9 cellular contexts compared by ENCODE assay signal in genomic region chr6:125779924-125780539, GRCh38. TPM values are rescaled to one million over a fixed set of nuclear protein-coding genes. Genes with fewer than 3 reads are reported as not detected.
DNase-seq lines count a peak whose midpoint lies in the region; ATAC-seq, FAIRE-seq and TF ChIP-seq lines count a peak whose summit lies in the region.
"Had no signal": no experiment of that assay in that cellular context is flagged by ENCODE, and none has a peak within 500 bp of the region (broad histone marks: within the 10 kb centered on the region; RNA-seq: fewer than 3 reads in every experiment).

No MANE protein-coding gene starts in this region.

- H3K4me3 ChIP-seq in BE2C (ENCODE audit: low read depth, low read length) (peak overlapping the region; percentile 83), HepG2 (replicated peaks in 1 of 3; ENCODE audit: insufficient read depth in 1 of 3, low read depth in 2 of 3, low read length in 3 of 3) (peak overlapping the region; percentile 60 to 85 (median 81))

- no peaks in the 10 kb centered on the region for H3K36me3 ChIP-seq in BE2C
- H3K36me3 ChIP-seq in HepG2 (replicated peaks in 1 of 2; ENCODE audit: control insufficient read depth in 1 of 2, insufficient read depth in 2 of 2, low read length in 2 of 2) = no peaks in the 10 kb centered on the region

- no peak for TF ChIP-seq RAD21 in HepG2 (CRISPR knock-in tag; IDR thresholded peaks at IDR 0.05)

- no TSS peak for BruUV-seq in HepG2 (replicated peaks; lab: Mats Ljungman, UMichigan)

- no peak for TF ChIP-seq CTCF in BE2C (IDR thresholded peaks at IDR 0.05; ENCODE audit: low read depth, low read length)
- TF ChIP-seq CTCF in HepG2 (CRISPR knock-in tag; IDR thresholded peaks at IDR 0.05) = no peak; the same call in 1 of the 2 replicates

- H3K27ac Mint-ChIP-seq in activated CD4-positive, alpha-beta T cell treated with anti-CD3 and anti-CD28 coated beads, Interleukin-2, amount 10 ng/mL, durations not matched to agents 7 days and 5 days = no peak overlapping the region
- H3K27ac Mint-ChIP-seq: T-helper 1 cell treated with Interleukin-12 subunit alpha and Interleukin-12 subunit beta and Interleukin-4 antibody, amounts not matched to agents 30 μg/mL and 1 μg/mL, for 36 hours had no signal

- no peaks in the 10 kb centered on the region for H3K9me3 ChIP-seq in BE2C
- no peaks in the 10 kb centered on the region for H3K9me3 ChIP-seq in HepG2 (ENCODE audit: low read length)

- FAIRE-seq in HepG2 (lab: Jason Lieb, UNC) = peak; percentile 76

- no peak overlapping the region for H3K4me3 Mint-ChIP-seq in activated CD4-positive, alpha-beta T cell treated with anti-CD3 and anti-CD28 coated beads, Interleukin-2, amount 10 ng/mL, durations not matched to agents 7 days and 5 days
- H3K4me3 Mint-ChIP-seq: T-helper 1 cell treated with Interleukin-12 subunit alpha and Interleukin-12 subunit beta and Interleukin-4 antibody, amounts not matched to agents 30 μg/mL and 1 μg/mL, for 36 hours had no signal

- no peaks in the 10 kb centered on the region for H3K9me3 Mint-ChIP-seq in activated CD4-positive, alpha-beta T cell treated with anti-CD3 and anti-CD28 coated beads, Interleukin-2, amount 10 ng/mL, durations not matched to agents 7 days and 5 days
- H3K9me3 Mint-ChIP-seq: T-helper 1 cell treated with Interleukin-12 subunit alpha and Interleukin-12 subunit beta and Interleukin-4 antibody, amounts not matched to agents 30 μg/mL and 1 μg/mL, for 36 hours had no signal

- peak overlapping the region; percentile 90 for H3K4me2 ChIP-seq in HepG2 (ENCODE audit: low read depth, low read length)

- peak overlapping the region; percentile 97 for H2AFZ ChIP-seq in HepG2 (ENCODE audit: low read length)

- no peaks in the 10 kb centered on the region for H3K36me3 Mint-ChIP-seq in activated CD4-positive, alpha-beta T cell treated with anti-CD3 and anti-CD28 coated beads, Interleukin-2, amount 10 ng/mL, durations not matched to agents 7 days and 5 days (ENCODE audit: low read depth)

- POLR2A ChIA-PET in activated CD4-positive, alpha-beta T cell treated with anti-CD3 and anti-CD28 coated beads, Interleukin-2, amount 10 ng/mL, durations not matched to agents 7 days and 5 days (lab: Charles Lee) = no interaction called here
- POLR2A ChIA-PET in HepG2 (lab: Yijun Ruan, JAX) = interaction anchor here (1.1 to 2.4 kb wide), 6 partner anchors 10 to 479 kb away, joined by 3 to 107 read pairs (median 12); partner anchors contain the start of genes HDDC2, HINT3, NCOA7 and TRMT11

- no peak for TF ChIP-seq POLR2A in HepG2 (IDR thresholded peaks at IDR 0.05; ENCODE audit: insufficient read depth in 1 of 2, low read depth in 2 of 2, low read length in 2 of 2)

- CTCF ChIA-PET in activated CD4-positive, alpha-beta T cell treated with anti-CD3 and anti-CD28 coated beads, Interleukin-2, amount 10 ng/mL, durations not matched to agents 7 days and 5 days (lab: Charles Lee) = interaction anchor here (1.3 to 3.6 kb wide), 4 partner anchors 10 to 177 kb away, joined by 3 to 47 read pairs (median 11); partner anchors contain the start of genes HINT3 and NCOA7
- CTCF ChIA-PET in HepG2 (lab: Yijun Ruan, JAX; ENCODE audit: low intra/inter-chr PET ratio, low total read pairs) = no interaction called here

- in situ Hi-C loops in HepG2 (cut with HindIII; ENCODE audit: extremely low pct_ligation_motif_present, low pct_unique_long_range_greater_than_20kb) = no loop called here

- WGBS in HepG2 (ENCODE audit: low lambda C conversion rate) = 5% methylated on average over 17 of the region's 17 CpGs

- no peaks in the 10 kb centered on the region for H4K20me1 ChIP-seq in HepG2 (ENCODE audit: insufficient read depth, low read length)

- no peaks in the 10 kb centered on the region for H3K79me2 ChIP-seq in HepG2 (ENCODE audit: insufficient read depth, low read length)

- peak overlapping the region; percentile 83 for H3K27ac ChIP-seq in HepG2 (ENCODE audit: extremely low read length, insufficient read depth, low read length)

- H3K4me1 ChIP-seq in BE2C (no peaks in the 10 kb centered on the region), HepG2 (ENCODE audit: insufficient read depth, low read length) (peaks cover 30% of the 10 kb centered on the region)

- H3K4me1 Mint-ChIP-seq in activated CD4-positive, alpha-beta T cell treated with anti-CD3 and anti-CD28 coated beads, Interleukin-2, amount 10 ng/mL, durations not matched to agents 7 days and 5 days = peaks cover 18% of the 10 kb centered on the region

- H3K27me3 ChIP-seq in BE2C = no peaks in the 10 kb centered on the region
- H3K27me3 ChIP-seq in HepG2 (ENCODE audit: control insufficient read depth in 1 of 2, insufficient read depth in 2 of 2, low read length in 2 of 2) = no peaks in the 10 kb centered on the region; a peak in 1 of 5 replicates

- peaks cover 19% of the 10 kb centered on the region for H3K27me3 Mint-ChIP-seq in activated CD4-positive, alpha-beta T cell treated with anti-CD3 and anti-CD28 coated beads, Interleukin-2, amount 10 ng/mL, durations not matched to agents 7 days and 5 days

- TF ChIP-seq EP300 in HepG2 (IDR thresholded peaks at IDR 0.05; ENCODE audit: low read depth in 2 of 2, low read length in 2 of 2) (no peak; a peak in 1 of 4 replicates), HepG2 (CRISPR knock-in tag; IDR thresholded peaks at IDR 0.05; ENCODE audit: borderline replicate concordance) (no peak)

- peak; percentile 77 for DNase-seq in BE2C
- peak; percentile 93 to 97 for DNase-seq in NCI-H524 (lab: John Stamatoyannopoulos, UW)
- DNase-seq in activated CD4-positive, alpha-beta T cell treated with anti-CD3 and anti-CD28 coated beads, Interleukin-2, amount 10 ng/mL, durations not matched to agents 7 days and 5 days = peak; percentile 82
- DNase-seq in dermis microvascular lymphatic vessel endothelial cell (ENCODE audit: low read depth in 2 of 2) = peak; percentile 88 to 94
- peak; percentile 96 for DNase-seq in HepG2 (ENCODE audit: low spot score)
- DNase-seq in stimulated activated CD4-positive, alpha-beta T cell treated with anti-CD3 and anti-CD28 coated beads, Interleukin-2, amount 100 ng/mL, for 4 hours (ENCODE audit: low read depth) = peak; percentile 73

- ATAC-seq in GM19324 (IDR thresholded peaks at IDR 0.05; ENCODE audit: low FRiP score, unreplicated experiment) (peak; percentile 82), HG03457 (IDR thresholded peaks at IDR 0.05; ENCODE audit: unreplicated experiment) (peak; percentile 80), HepG2 (peak; percentile 91)

- peak overlapping the region; percentile 81 for H3K9ac ChIP-seq in HepG2 (ENCODE audit: insufficient read depth, low read depth, low read length)

- intact Hi-C loops in HepG2 (cut with micrococcal nuclease; ENCODE audit: unreplicated experiment) = loop anchor here (1.0 kb wide), 3 partner anchors 9 to 176 kb away; partner anchors contain the start of genes HEY2 and HINT3

RNA-seq across cellular contexts. Expression of gene NCOA7, which starts 10.7 kb away (rescaled TPM):
- polyA plus RNA-seq in BE2C (2012; ENCODE audit: insufficient read depth, insufficient read length, low read depth) = 72.5 TPM
- total RNA-seq in activated CD4-positive, alpha-beta T cell treated with anti-CD3 and anti-CD28 coated beads, Interleukin-2, amount 10 ng/mL, durations not matched to agents 7 days and 5 days = 10 to 100 TPM; 43.2 to 53.1 TPM
- 29.8 and 78.9 TPM in 2 replicates for total RNA-seq in dermis microvascular lymphatic vessel endothelial cell
- total RNA-seq in HepG2 (2016; rRNA removed; fragmentation: Illumina TruSeq; extraction: Trizol) = 13.6 and 24.3 TPM in 2 replicates
- 2.1 and 2.2 TPM in 2 replicates for total RNA-seq in HepG2 (2016; cell fraction: cytosol; rRNA removed; fragmentation: Illumina TruSeq; extraction: Trizol; ENCODE audit: low read depth)
- 14.1 and 25.5 TPM in 2 replicates for total RNA-seq in HepG2 (2016; cell fraction: insoluble cytoplasmic fraction; rRNA removed; fragmentation: Illumina TruSeq; extraction: Trizol)
- 5.1 and 5.6 TPM in 2 replicates for total RNA-seq in HepG2 (2016; cell fraction: membrane; rRNA removed; fragmentation: Illumina TruSeq; extraction: Trizol)
- total RNA-seq in HepG2 (2016; cell fraction: nucleus; rRNA removed; fragmentation: Illumina TruSeq; extraction: Trizol) = 15.2 and 17.1 TPM in 2 replicates
- polyA plus RNA-seq in HepG2 (2011; rRNA removed) = 18.7 and 20.8 TPM in 2 replicates
- polyA plus RNA-seq in HepG2 (2011; cell fraction: cytosol; rRNA removed) = 14.9 and 15.1 TPM in 2 replicates
- 10.3 and 11.5 TPM in 2 replicates for polyA plus RNA-seq in HepG2 (2011; cell fraction: nucleus; rRNA removed)
- polyA plus RNA-seq in HepG2 (2012) = 12.9 and 15.2 TPM in 2 replicates
- 0.77 and 0.88 TPM in 2 replicates for polyA plus RNA-seq in HepG2 (2016; cell fraction: cytosol; fragmentation: Illumina TruSeq; extraction: Trizol; ENCODE audit: low read depth)
- polyA plus RNA-seq in HepG2 (2016; cell fraction: insoluble cytoplasmic fraction; fragmentation: Illumina TruSeq; extraction: Trizol; ENCODE audit: low read depth) = 18.7 and 19.3 TPM in 2 replicates
- polyA plus RNA-seq in HepG2 (2016; cell fraction: membrane; fragmentation: Illumina TruSeq; extraction: Trizol; ENCODE audit: low read depth) = 3.2 and 3.7 TPM in 2 replicates
- polyA plus RNA-seq in HepG2 (2016; cell fraction: nucleus; fragmentation: Illumina TruSeq; extraction: Trizol; ENCODE audit: insufficient read depth, low read depth) = 21.0 and 23.4 TPM in 2 replicates
- 42.4 and 115 TPM in 2 replicates for polyA minus RNA-seq in HepG2 (2011; rRNA and poly(A)+ RNA removed; ENCODE audit: low replicate concordance)
- polyA minus RNA-seq in HepG2 (2011; cell fraction: cytosol; rRNA and poly(A)+ RNA removed) = 19.9 and 21.1 TPM in 2 replicates
- polyA minus RNA-seq in HepG2 (2011; cell fraction: nucleus; rRNA and poly(A)+ RNA removed) = 29.4 and 39.5 TPM in 2 replicates

RNA-seq across cellular contexts. Expression of gene HEY2, which starts 30.6 kb away (rescaled TPM):
- polyA plus RNA-seq in BE2C (2012; ENCODE audit: insufficient read depth, insufficient read length, low read depth) = not detected
- not detected for total RNA-seq in activated CD4-positive, alpha-beta T cell treated with anti-CD3 and anti-CD28 coated beads, Interleukin-2, amount 10 ng/mL, durations not matched to agents 7 days and 5 days
- total RNA-seq in dermis microvascular lymphatic vessel endothelial cell (under 0.01 TPM in 1 of 2 replicates, not detected in the other), HepG2 (2016; rRNA removed; fragmentation: Illumina TruSeq; extraction: Trizol) (0.04 TPM in 1 of 2 replicates, not detected in the other)
- total RNA-seq in HepG2 (2016; cell fraction: cytosol; rRNA removed; fragmentation: Illumina TruSeq; extraction: Trizol; ENCODE audit: low read depth) = not detected in 2 replicates
- total RNA-seq in HepG2 (2016; cell fraction: insoluble cytoplasmic fraction; rRNA removed; fragmentation: Illumina TruSeq; extraction: Trizol) = 0.04 and 0.07 TPM in 2 replicates
- total RNA-seq in HepG2 (2016; cell fraction: membrane; rRNA removed; fragmentation: Illumina TruSeq; extraction: Trizol) = 0.07 and 0.09 TPM in 2 replicates
- total RNA-seq in HepG2 (2016; cell fraction: nucleus; rRNA removed; fragmentation: Illumina TruSeq; extraction: Trizol) = not detected in 2 replicates
- polyA plus RNA-seq in HepG2 (2011; rRNA removed) = 0.04 and 0.05 TPM in 2 replicates
- 0.01 and 0.03 TPM in 2 replicates for polyA plus RNA-seq in HepG2 (2011; cell fraction: cytosol; rRNA removed)
- 0.07 TPM in 1 of 2 replicates, not detected in the other for polyA plus RNA-seq in HepG2 (2011; cell fraction: nucleus; rRNA removed)
- not detected in 2 replicates for polyA plus RNA-seq in HepG2 (2012)
- polyA plus RNA-seq in HepG2 (2016; cell fraction: cytosol; fragmentation: Illumina TruSeq; extraction: Trizol; ENCODE audit: low read depth) = 0.05 and 0.09 TPM in 2 replicates
- polyA plus RNA-seq in HepG2 (2016; cell fraction: insoluble cytoplasmic fraction; fragmentation: Illumina TruSeq; extraction: Trizol; ENCODE audit: low read depth) = 0.12 TPM in 1 of 2 replicates, not detected in the other
- polyA plus RNA-seq in HepG2 (2016; cell fraction: membrane; fragmentation: Illumina TruSeq; extraction: Trizol; ENCODE audit: low read depth) = 0.06 TPM in 1 of 2 replicates, not detected in the other
- not detected in 2 replicates for polyA plus RNA-seq in HepG2 (2016; cell fraction: nucleus; fragmentation: Illumina TruSeq; extraction: Trizol; ENCODE audit: insufficient read depth, low read depth)
- 0.37 TPM in 1 of 2 replicates, not detected in the other for polyA minus RNA-seq in HepG2 (2011; rRNA and poly(A)+ RNA removed; ENCODE audit: low replicate concordance)
- polyA minus RNA-seq in HepG2 (2011; cell fraction: cytosol; rRNA and poly(A)+ RNA removed) = not detected in 2 replicates
- not detected in 2 replicates for polyA minus RNA-seq in HepG2 (2011; cell fraction: nucleus; rRNA and poly(A)+ RNA removed)

Comparison
In these comparisons a context has a peak if more than half of its experiments do, and no peak if none do; other contexts are left out.
1. Peak in every context shown above with its lines: DNase-seq, ATAC-seq, H3K4me3 ChIP-seq and H3K27ac ChIP-seq.